Comparison of ENCODE assay signal across 17 cellular contexts in genomic region chr22:32157632-32158031, GRCh38. TPM values are rescaled to one million over a fixed set of nuclear protein-coding genes. Genes with fewer than 3 reads are reported as not detected.
"Had no signal": no experiment of that assay in that cellular context is flagged by ENCODE, and none has a peak within 500 bp of the region (broad histone marks: within the 10 kb centered on the region; RNA-seq: fewer than 3 reads in every experiment).

No MANE protein-coding gene starts in this region.

RNA-seq across cellular contexts. Expression of gene C22orf42, which starts 1.5 kb away (rescaled TPM):
- total RNA-seq: activated CD4-positive, alpha-beta memory T cell treated with anti-CD3 and anti-CD28 coated beads, Interleukin-2, amount 10 ng/mL, durations not matched to agents 7 days and 5 days; activated CD4-positive, alpha-beta T cell treated with anti-CD3 and anti-CD28 coated beads for 36 hours; activated CD4-positive, alpha-beta T cell treated with anti-CD3 and anti-CD28 coated beads, Interleukin-2, amount 10 ng/mL, durations not matched to agents 7 days and 5 days; activated CD8-positive, alpha-beta memory T cell treated with anti-CD3 and anti-CD28 coated beads for 36 hours; activated naive CD4-positive, alpha-beta T cell treated with anti-CD3 and anti-CD28 coated beads for 36 hours; activated naive CD4-positive, alpha-beta T cell treated with anti-CD3 and anti-CD28 coated beads, Interleukin-2, amount 50 U/mL, for 72 hours; activated naive CD8-positive, alpha-beta T cell treated with anti-CD3 and anti-CD28 coated beads for 36 hours; activated T-cell treated with anti-CD3 and anti-CD28 coated beads, Interleukin-2, amount 50 U/mL, for 4 hours; activated T-cell treated with anti-CD3 and anti-CD28 coated beads, Interleukin-2, amount 50 U/mL, for 72 hours; activated T-helper 1 cell treated with anti-CD3 and anti-CD28 coated beads, Interleukin-12 subunit alpha, Interleukin-12 subunit beta, Interleukin-2, Interleukin-4 antibody, amounts not matched to agents 30 ng/mL and 10 ng/mL and 1 ng/mL, durations not matched to agents 14 hours and 24 hours and 36 hours; activated T-helper 17 cell treated with anti-CD3 and anti-CD28 coated beads, Interleukin-2, amount 50 U/mL, for 72 hours; aorta; astrocyte; breast epithelium; cardiac septum had no signal
- polyA plus RNA-seq: aorta had no signal

RNA-seq across cellular contexts. Expression of gene RFPL2, which starts 47.2 kb away (rescaled TPM):
- total RNA-seq: activated CD4-positive, alpha-beta T cell treated with anti-CD3 and anti-CD28 coated beads for 36 hours; activated naive CD4-positive, alpha-beta T cell treated with anti-CD3 and anti-CD28 coated beads for 36 hours; activated naive CD8-positive, alpha-beta T cell treated with anti-CD3 and anti-CD28 coated beads for 36 hours; activated T-cell treated with anti-CD3 and anti-CD28 coated beads, Interleukin-2, amount 50 U/mL, for 4 hours; adrenal gland; aorta; body of pancreas; cardiac septum had no signal
- polyA plus RNA-seq: aorta had no signal
